Comparison of ENCODE assay signal across 29 cellular contexts in genomic region chr9:115295749-115296148, GRCh38.
"Had no signal": no experiment of that assay in that cellular context is flagged by ENCODE, and none has a peak within 500 bp of the region (broad histone marks: within the 10 kb centered on the region; RNA-seq: fewer than 3 reads in every experiment).

No MANE protein-coding gene starts in this region.

- DNase-seq: activated CD4-positive, alpha-beta memory T cell treated with anti-CD3 and anti-CD28 coated beads for 36 hours; activated CD4-positive, alpha-beta T cell treated with anti-CD3 and anti-CD28 coated beads for 36 hours; activated CD4-positive, alpha-beta T cell treated with anti-CD3 and anti-CD28 coated beads, Interleukin-2, amount 10 ng/mL, durations not matched to agents 24 days and 14 days; activated CD4-positive, CD25-positive, alpha-beta regulatory T cell; activated CD4-positive, CD25-positive, alpha-beta regulatory T cell treated with anti-CD3 and anti-CD28 coated beads, Interleukin-2, amount 50 U/mL, for 72 hours; activated CD8-positive, alpha-beta memory T cell treated with anti-CD3 and anti-CD28 coated beads, Interleukin-2, amount 50 U/mL, for 48 hours; activated CD8-positive, alpha-beta T cell treated with anti-CD3 and anti-CD28 coated beads, Interleukin-2, amount 10 ng/mL, durations not matched to agents 7 days and 5 days; activated gamma-delta T cell; activated naive CD4-positive, alpha-beta T cell; activated naive CD4-positive, alpha-beta T cell treated with anti-CD3 and anti-CD28 coated beads, Interleukin-2, amount 10 ng/mL, durations not matched to agents 7 days and 5 days; activated naive CD8-positive, alpha-beta T cell treated with anti-CD3 and anti-CD28 coated beads, Interleukin-2, amount 10 ng/mL, durations not matched to agents 7 days and 5 days; activated T-cell treated with anti-CD3 and anti-CD28 coated beads for 4 hours; activated T-cell treated with anti-CD3 and anti-CD28 coated beads, Interleukin-2, amount 50 U/mL, for 24 hours; activated T-cell treated with anti-CD3 and anti-CD28 coated beads, Interleukin-2, amount 50 U/mL, for 72 hours; central memory CD4-positive, alpha-beta T cell; cerebellar nuclear complex; dorsolateral prefrontal cortex; effector memory CD4-positive, alpha-beta T cell; endodermal cell; foreskin fibroblast; T-helper 2 cell had no signal

- H3K27ac Mint-ChIP-seq: activated CD4-positive, alpha-beta memory T cell treated with anti-CD3 and anti-CD28 coated beads for 36 hours; activated CD4-positive, alpha-beta T cell treated with anti-CD3 and anti-CD28 coated beads for 36 hours; activated CD4-positive, alpha-beta T cell treated with anti-CD3 and anti-CD28 coated beads, Interleukin-2, amount 10 ng/mL, durations not matched to agents 24 days and 14 days; activated CD8-positive, alpha-beta T cell treated with anti-CD3 and anti-CD28 coated beads, Interleukin-2, amount 10 ng/mL, durations not matched to agents 7 days and 5 days; activated naive CD4-positive, alpha-beta T cell treated with anti-CD3 and anti-CD28 coated beads, Interleukin-2, amount 10 ng/mL, durations not matched to agents 7 days and 5 days; activated naive CD4-positive, alpha-beta T cell treated with anti-CD3 and anti-CD28 coated beads, Interleukin-2, amount 50 U/mL, for 72 hours; activated naive CD8-positive, alpha-beta T cell treated with anti-CD3 and anti-CD28 coated beads, Interleukin-2, amount 10 ng/mL, durations not matched to agents 7 days and 5 days; activated T-cell treated with anti-CD3 and anti-CD28 coated beads, Interleukin-2, amount 50 U/mL, for 24 hours; activated T-cell treated with anti-CD3 and anti-CD28 coated beads, Interleukin-2, amount 50 U/mL, for 72 hours; dendritic cell treated with granulocyte-macrophage colony-stimulating factor and Interleukin-4, amounts not matched to agents 40 ng/mL and 50 ng/mL, for 4 days; endodermal cell had no signal

- H3K4me3 Mint-ChIP-seq: activated CD4-positive, alpha-beta memory T cell treated with anti-CD3 and anti-CD28 coated beads for 36 hours; activated CD4-positive, alpha-beta T cell treated with anti-CD3 and anti-CD28 coated beads for 36 hours; activated CD4-positive, alpha-beta T cell treated with anti-CD3 and anti-CD28 coated beads, Interleukin-2, amount 10 ng/mL, durations not matched to agents 24 days and 14 days; activated CD8-positive, alpha-beta T cell treated with anti-CD3 and anti-CD28 coated beads, Interleukin-2, amount 10 ng/mL, durations not matched to agents 7 days and 5 days; activated naive CD4-positive, alpha-beta T cell treated with anti-CD3 and anti-CD28 coated beads, Interleukin-2, amount 10 ng/mL, durations not matched to agents 7 days and 5 days; activated naive CD8-positive, alpha-beta T cell treated with anti-CD3 and anti-CD28 coated beads, Interleukin-2, amount 10 ng/mL, durations not matched to agents 7 days and 5 days; activated T-cell treated with anti-CD3 and anti-CD28 coated beads, Interleukin-2, amount 50 U/mL, for 24 hours; activated T-cell treated with anti-CD3 and anti-CD28 coated beads, Interleukin-2, amount 50 U/mL, for 72 hours; dendritic cell treated with granulocyte-macrophage colony-stimulating factor and Interleukin-4, amounts not matched to agents 40 ng/mL and 50 ng/mL, for 4 days; endodermal cell had no signal

- ATAC-seq: activated CD4-positive, alpha-beta T cell treated with anti-CD3 and anti-CD28 coated beads for 36 hours; activated CD8-positive, alpha-beta T cell treated with anti-CD3 and anti-CD28 coated beads, Interleukin-2, amount 10 ng/mL, durations not matched to agents 7 days and 5 days; activated naive CD4-positive, alpha-beta T cell treated with anti-CD3 and anti-CD28 coated beads, Interleukin-2, amount 50 U/mL, for 72 hours; activated T-cell treated with anti-CD3 and anti-CD28 coated beads, Interleukin-2, amount 50 U/mL, for 72 hours had no signal

- H3K4me3 ChIP-seq: ascending aorta, breast epithelium, cardiac muscle cell, coronary artery, dorsolateral prefrontal cortex had no signal

- FAIRE-seq: frontal cortex had no signal

- H3K9me3 Mint-ChIP-seq: activated CD4-positive, alpha-beta memory T cell treated with anti-CD3 and anti-CD28 coated beads for 36 hours; activated CD4-positive, alpha-beta T cell treated with anti-CD3 and anti-CD28 coated beads, Interleukin-2, amount 10 ng/mL, durations not matched to agents 24 days and 14 days; activated naive CD4-positive, alpha-beta T cell treated with anti-CD3 and anti-CD28 coated beads, Interleukin-2, amount 10 ng/mL, durations not matched to agents 7 days and 5 days; activated naive CD8-positive, alpha-beta T cell treated with anti-CD3 and anti-CD28 coated beads, Interleukin-2, amount 10 ng/mL, durations not matched to agents 7 days and 5 days; activated T-cell treated with anti-CD3 and anti-CD28 coated beads, Interleukin-2, amount 50 U/mL, for 24 hours; dendritic cell treated with granulocyte-macrophage colony-stimulating factor and Interleukin-4, amounts not matched to agents 40 ng/mL and 50 ng/mL, for 4 days; endodermal cell had no signal

- H3K27me3 ChIP-seq: ascending aorta, breast epithelium, cardiac muscle cell, dorsolateral prefrontal cortex had no signal

- H3K27me3 Mint-ChIP-seq: activated naive CD8-positive, alpha-beta T cell treated with anti-CD3 and anti-CD28 coated beads, Interleukin-2, amount 10 ng/mL, durations not matched to agents 7 days and 5 days; brain; dendritic cell treated with granulocyte-macrophage colony-stimulating factor and Interleukin-4, amounts not matched to agents 40 ng/mL and 50 ng/mL, for 4 days had no signal

- H3K4me1 ChIP-seq: breast epithelium had no signal

- H3K27ac ChIP-seq: ascending aorta, breast epithelium, cardiac muscle cell, coronary artery, dorsolateral prefrontal cortex had no signal

- H3K4me1 Mint-ChIP-seq: activated CD4-positive, alpha-beta T cell treated with anti-CD3 and anti-CD28 coated beads for 36 hours; activated CD4-positive, alpha-beta T cell treated with anti-CD3 and anti-CD28 coated beads, Interleukin-2, amount 10 ng/mL, durations not matched to agents 24 days and 14 days; activated naive CD4-positive, alpha-beta T cell treated with anti-CD3 and anti-CD28 coated beads, Interleukin-2, amount 10 ng/mL, durations not matched to agents 7 days and 5 days; activated naive CD8-positive, alpha-beta T cell treated with anti-CD3 and anti-CD28 coated beads, Interleukin-2, amount 10 ng/mL, durations not matched to agents 7 days and 5 days had no signal

- H3K9me3 ChIP-seq: ascending aorta, breast epithelium had no signal

- H3K36me3 Mint-ChIP-seq: activated CD4-positive, alpha-beta memory T cell treated with anti-CD3 and anti-CD28 coated beads for 36 hours; activated naive CD4-positive, alpha-beta T cell treated with anti-CD3 and anti-CD28 coated beads, Interleukin-2, amount 10 ng/mL, durations not matched to agents 7 days and 5 days; activated naive CD4-positive, alpha-beta T cell treated with anti-CD3 and anti-CD28 coated beads, Interleukin-2, amount 50 U/mL, for 72 hours; activated naive CD8-positive, alpha-beta T cell treated with anti-CD3 and anti-CD28 coated beads, Interleukin-2, amount 10 ng/mL, durations not matched to agents 7 days and 5 days; brain had no signal

- H3K36me3 ChIP-seq: ascending aorta, breast epithelium, cardiac muscle cell had no signal
